In genomic region chr16:14448874-14449273, GRCh38 we compare ENCODE assay signal across 25 cellular contexts.
"Had no signal": no experiment of that assay in that cellular context is flagged by ENCODE, and none has a peak within 500 bp of the region (broad histone marks: within the 10 kb centered on the region; RNA-seq: fewer than 3 reads in every experiment).

No MANE protein-coding gene starts in this region.

- H3K4me1 ChIP-seq: spleen had no signal

- H3K27ac Mint-ChIP-seq: activated B cell treated with CpG ODN at 0.5 μM for 24 hours; activated CD8-positive, alpha-beta T cell treated with anti-CD3 and anti-CD28 coated beads for 36 hours; activated T-helper 17 cell treated with anti-CD3 and anti-CD28 coated beads, Interleukin-2, amount 50 U/mL, for 72 hours; effector memory CD8-positive, alpha-beta T cell; nephron; stimulated activated naive CD8-positive, alpha-beta T cell treated with anti-CD3 and anti-CD28 coated beads, Interleukin-15, Interleukin-2, amounts not matched to agents 100 ng/mL and 50 ng/mL, for 24 hours had no signal

- H3K27ac ChIP-seq: brain microvascular endothelial cell, coronary artery, gastrocnemius medialis, left lung, spleen, upper lobe of right lung had no signal

- FAIRE-seq: astrocyte, islet of Langerhans had no signal

- H3K9me3 ChIP-seq: gastrocnemius medialis, left lung, spleen, upper lobe of right lung had no signal

- H3K9me3 Mint-ChIP-seq: activated B cell treated with CpG ODN at 0.5 μM for 24 hours; activated CD8-positive, alpha-beta T cell treated with anti-CD3 and anti-CD28 coated beads for 36 hours; activated T-cell treated with anti-CD3 and anti-CD28 coated beads, Interleukin-2, amount 50 U/mL, for 4 hours; activated T-helper 17 cell treated with anti-CD3 and anti-CD28 coated beads, Interleukin-2, amount 50 U/mL, for 72 hours; effector memory CD8-positive, alpha-beta T cell; nephron; stimulated activated naive CD8-positive, alpha-beta T cell treated with anti-CD3 and anti-CD28 coated beads, Interleukin-15, Interleukin-2, amounts not matched to agents 100 ng/mL and 50 ng/mL, for 24 hours had no signal

- H3K4me3 Mint-ChIP-seq: activated B cell treated with CpG ODN at 0.5 μM for 24 hours; activated CD8-positive, alpha-beta T cell treated with anti-CD3 and anti-CD28 coated beads for 36 hours; activated T-cell treated with anti-CD3 and anti-CD28 coated beads, Interleukin-2, amount 50 U/mL, for 4 hours; activated T-helper 17 cell treated with anti-CD3 and anti-CD28 coated beads, Interleukin-2, amount 50 U/mL, for 72 hours; effector memory CD8-positive, alpha-beta T cell; nephron; stimulated activated naive CD8-positive, alpha-beta T cell treated with anti-CD3 and anti-CD28 coated beads, Interleukin-15, Interleukin-2, amounts not matched to agents 100 ng/mL and 50 ng/mL, for 24 hours had no signal

- H3K4me1 Mint-ChIP-seq: activated B cell treated with CpG ODN at 0.5 μM for 24 hours; activated T-helper 17 cell treated with anti-CD3 and anti-CD28 coated beads, Interleukin-2, amount 50 U/mL, for 72 hours had no signal

- ATAC-seq: activated CD8-positive, alpha-beta T cell treated with anti-CD3 and anti-CD28 coated beads for 36 hours; activated T-cell treated with anti-CD3 and anti-CD28 coated beads, Interleukin-2, amount 50 U/mL, for 4 hours; activated T-helper 17 cell treated with anti-CD3 and anti-CD28 coated beads, Interleukin-2, amount 50 U/mL, for 72 hours; effector memory CD8-positive, alpha-beta T cell; gastrocnemius medialis; right cardiac atrium; upper lobe of right lung had no signal

- DNase-seq: activated B cell treated with CpG ODN at 0.5 μM for 24 hours; activated CD4-positive, alpha-beta T cell treated with anti-CD3 and anti-CD28 coated beads, Interleukin-2, amount 50 U/mL, for 1 hour; activated CD8-positive, alpha-beta T cell treated with anti-CD3 and anti-CD28 coated beads for 36 hours; activated gamma-delta T cell treated with Interleukin-2 at 50 U/mL for 16 hours; activated naive CD4-positive, alpha-beta T cell treated with anti-CD3 and anti-CD28 coated beads, Interleukin-2, amount 50 U/mL, for 16 hours; activated T-cell treated with anti-CD3 and anti-CD28 coated beads, Interleukin-2, amount 50 U/mL, for 4 hours; amniotic stem cell; brain microvascular endothelial cell; effector memory CD8-positive, alpha-beta T cell; erythroblast; gastrocnemius medialis; glutamatergic neuron; left lung; posterior cingulate gyrus; right cardiac atrium; spleen; stimulated activated CD4-positive, alpha-beta T cell treated with anti-CD3 and anti-CD28 coated beads, Interleukin-2, amount 100 ng/mL, for 48 hours; upper lobe of right lung had no signal

- H3K4me3 ChIP-seq: coronary artery, gastrocnemius medialis, left lung, lung, spleen, upper lobe of right lung had no signal

- H3K27me3 Mint-ChIP-seq: activated B cell treated with CpG ODN at 0.5 μM for 24 hours; activated CD8-positive, alpha-beta T cell treated with anti-CD3 and anti-CD28 coated beads for 36 hours; activated T-helper 17 cell treated with anti-CD3 and anti-CD28 coated beads, Interleukin-2, amount 50 U/mL, for 72 hours; effector memory CD8-positive, alpha-beta T cell; stimulated activated naive CD8-positive, alpha-beta T cell treated with anti-CD3 and anti-CD28 coated beads, Interleukin-15, Interleukin-2, amounts not matched to agents 100 ng/mL and 50 ng/mL, for 24 hours had no signal
